ENCODE assay signal across 12 cellular contexts in genomic region chr9:88748566-88749238, GRCh38.
A peak's percentile ranks its signal among the peaks of the same experiment; 100 is the strongest.
DNase-seq lines count a peak whose midpoint lies in the region; ATAC-seq and TF ChIP-seq lines count a peak whose summit lies in the region.
"Had no signal": no experiment of that assay in that cellular context is flagged by ENCODE, and none has a peak within 500 bp of the region (broad histone marks: within the 10 kb centered on the region; RNA-seq: fewer than 3 reads in every experiment).

No MANE protein-coding gene starts in this region.

- intact Hi-C loops in stomach (cut with DNase I; ENCODE audit: low total_unique reads), result no loop called here

- no peak overlapping the region for H3K4me2 ChIP-seq in Karpas-422 (ENCODE audit: low read depth, low read length, poor library complexity, severe bottlenecking)

- no peak overlapping the region for H3K4me3 Mint-ChIP-seq in activated CD8-positive, alpha-beta memory T cell treated with anti-CD3 and anti-CD28 coated beads, Interleukin-2, amount 10 ng/mL, durations not matched to agents 7 days and 5 days
- H3K4me3 Mint-ChIP-seq: activated CD4-positive, alpha-beta T cell treated with anti-CD3 and anti-CD28 coated beads, Interleukin-2, amount 10 ng/mL, durations not matched to agents 7 days and 5 days; activated naive CD4-positive, alpha-beta T cell treated with anti-CD3 and anti-CD28 coated beads, Interleukin-2, amount 50 U/mL, for 24 hours; stimulated activated effector memory CD8-positive, alpha-beta T cell treated with anti-CD3 and anti-CD28 coated beads, Interleukin-12 subunit alpha, Interleukin-12 subunit beta, amount 100 ng/mL, for 72 hours had no signal

- no peaks in the 10 kb centered on the region for H3K4me1 Mint-ChIP-seq in activated CD8-positive, alpha-beta memory T cell treated with anti-CD3 and anti-CD28 coated beads, Interleukin-2, amount 10 ng/mL, durations not matched to agents 7 days and 5 days
- H3K4me1 Mint-ChIP-seq: activated CD4-positive, alpha-beta T cell treated with anti-CD3 and anti-CD28 coated beads, Interleukin-2, amount 10 ng/mL, durations not matched to agents 7 days and 5 days; activated naive CD4-positive, alpha-beta T cell treated with anti-CD3 and anti-CD28 coated beads, Interleukin-2, amount 50 U/mL, for 24 hours; stimulated activated effector memory CD8-positive, alpha-beta T cell treated with anti-CD3 and anti-CD28 coated beads, Interleukin-12 subunit alpha, Interleukin-12 subunit beta, amount 100 ng/mL, for 72 hours had no signal

- H3K27me3 ChIP-seq in stomach (no peaks in the 10 kb centered on the region), Karpas-422 (ENCODE audit: low read length) (no peaks in the 10 kb centered on the region)

- no peaks in the 10 kb centered on the region for H3K9me2 ChIP-seq in Karpas-422 (replicated peaks; ENCODE audit: insufficient read depth, low read length)

- peaks cover 2% of the 10 kb centered on the region for H3K27me3 Mint-ChIP-seq in activated CD8-positive, alpha-beta memory T cell treated with anti-CD3 and anti-CD28 coated beads, Interleukin-2, amount 10 ng/mL, durations not matched to agents 7 days and 5 days

- no peaks in the 10 kb centered on the region for H3K36me3 Mint-ChIP-seq in activated CD8-positive, alpha-beta memory T cell treated with anti-CD3 and anti-CD28 coated beads, Interleukin-2, amount 10 ng/mL, durations not matched to agents 7 days and 5 days
- H3K36me3 Mint-ChIP-seq: activated naive CD4-positive, alpha-beta T cell treated with anti-CD3 and anti-CD28 coated beads, Interleukin-2, amount 50 U/mL, for 24 hours; stimulated activated effector memory CD8-positive, alpha-beta T cell treated with anti-CD3 and anti-CD28 coated beads, Interleukin-12 subunit alpha, Interleukin-12 subunit beta, amount 100 ng/mL, for 72 hours had no signal

- no peaks in the 10 kb centered on the region for H4K20me1 ChIP-seq in Karpas-422 (ENCODE audit: insufficient read depth, low read depth, low read length)

- H3K4me3 ChIP-seq in choroid plexus epithelial cell (ENCODE audit: low read depth, low read length), result no peak overlapping the region
- no peak overlapping the region for H3K4me3 ChIP-seq in stomach
- no peak overlapping the region for H3K4me3 ChIP-seq in Karpas-422 (ENCODE audit: low read length)
- H3K4me3 ChIP-seq: SK-N-MC had no signal

- no peak for TF ChIP-seq POLR2A in stomach (IDR thresholded peaks at IDR 0.05)

- H3K36me3 ChIP-seq in stomach (no peaks in the 10 kb centered on the region), Karpas-422 (ENCODE audit: insufficient read depth, low read length) (no peaks in the 10 kb centered on the region)

- H3K9ac ChIP-seq in Karpas-422 (ENCODE audit: low read length), result no peak overlapping the region

- CTCF ChIA-PET in activated CD8-positive, alpha-beta memory T cell treated with anti-CD3 and anti-CD28 coated beads, Interleukin-2, amount 10 ng/mL, durations not matched to agents 7 days and 5 days (lab: Charles Lee), result no interaction called here

- no peaks in the 10 kb centered on the region for H3K9me3 Mint-ChIP-seq in activated CD8-positive, alpha-beta memory T cell treated with anti-CD3 and anti-CD28 coated beads, Interleukin-2, amount 10 ng/mL, durations not matched to agents 7 days and 5 days (ENCODE audit: low read depth)
- H3K9me3 Mint-ChIP-seq: activated CD4-positive, alpha-beta T cell treated with anti-CD3 and anti-CD28 coated beads, Interleukin-2, amount 10 ng/mL, durations not matched to agents 7 days and 5 days; activated naive CD4-positive, alpha-beta T cell treated with anti-CD3 and anti-CD28 coated beads, Interleukin-2, amount 50 U/mL, for 24 hours; stimulated activated effector memory CD8-positive, alpha-beta T cell treated with anti-CD3 and anti-CD28 coated beads, Interleukin-12 subunit alpha, Interleukin-12 subunit beta, amount 100 ng/mL, for 72 hours had no signal

- no peaks in the 10 kb centered on the region for H3K79me2 ChIP-seq in Karpas-422 (ENCODE audit: low read length)

- H2AFZ ChIP-seq in Karpas-422 (ENCODE audit: low read length), result no peak overlapping the region

- peak; percentile 95 for ATAC-seq in left lobe of liver
- ATAC-seq in activated CD8-positive, alpha-beta memory T cell treated with anti-CD3 and anti-CD28 coated beads, Interleukin-2, amount 10 ng/mL, durations not matched to agents 7 days and 5 days, result no peak
- ATAC-seq: stimulated activated effector memory CD8-positive, alpha-beta T cell treated with anti-CD3 and anti-CD28 coated beads, Interleukin-12 subunit alpha, Interleukin-12 subunit beta, amount 100 ng/mL, for 72 hours had no signal

- peak; percentile 5 for TF ChIP-seq CTCF in choroid plexus epithelial cell (conservative IDR thresholded peaks at IDR 0.05; ENCODE audit: low read depth, low read length)
- no peak for TF ChIP-seq CTCF in stomach (IDR thresholded peaks at IDR 0.05)

- H3K9me3 ChIP-seq in stomach (peaks cover 0 to 6% (median 0%) of the 10 kb centered on the region in 4 donors), Karpas-422 (ENCODE audit: low read length) (no peaks in the 10 kb centered on the region)

- 61 to 87% (median 83%) methylated on average over 5 of the region's 5 CpGs for WGBS in stomach, 5 donors

- H3K4me1 ChIP-seq in stomach, result peaks cover 6 to 37% (median 22%) of the 10 kb centered on the region in 4 donors
- peaks cover 6% of the 10 kb centered on the region; the same call in 1 of the 2 replicates for H3K4me1 ChIP-seq in Karpas-422 (ENCODE audit: low read length)

- H3K27ac ChIP-seq in stomach (peak overlapping the region in 4 of 5 donors; percentile 31 to 71 (median 42)), Karpas-422 (ENCODE audit: low read length) (no peak overlapping the region)
- H3K27ac ChIP-seq: SK-N-MC had no signal

- DNase-seq in ELR (ENCODE audit: low read depth) (peak; percentile 45), choroid plexus epithelial cell (ENCODE audit: low read depth) (peak; percentile 94), left lobe of liver (ENCODE audit: low spot score) (peak; percentile 65), stomach (no peak), germinal center (ENCODE audit: low spot score) (no peak), Karpas-422 (no peak)
- DNase-seq in activated CD8-positive, alpha-beta memory T cell treated with anti-CD3 and anti-CD28 coated beads, Interleukin-2, amount 10 ng/mL, durations not matched to agents 7 days and 5 days, result no peak
- no peak for DNase-seq in activated CD4-positive, CD25-positive, alpha-beta regulatory T cell treated with anti-CD3 and anti-CD28 coated beads, Interleukin-2, amount 50 U/mL, for 72 hours
- DNase-seq: activated CD4-positive, alpha-beta T cell treated with anti-CD3 and anti-CD28 coated beads, Interleukin-2, amount 10 ng/mL, durations not matched to agents 7 days and 5 days had no signal

- TF ChIP-seq EP300 in stomach (IDR thresholded peaks at IDR 0.05), result no peak

- H3K27ac Mint-ChIP-seq in activated CD8-positive, alpha-beta memory T cell treated with anti-CD3 and anti-CD28 coated beads, Interleukin-2, amount 10 ng/mL, durations not matched to agents 7 days and 5 days, result no peak overlapping the region
- H3K27ac Mint-ChIP-seq: activated CD4-positive, alpha-beta T cell treated with anti-CD3 and anti-CD28 coated beads, Interleukin-2, amount 10 ng/mL, durations not matched to agents 7 days and 5 days; activated naive CD4-positive, alpha-beta T cell treated with anti-CD3 and anti-CD28 coated beads, Interleukin-2, amount 50 U/mL, for 24 hours; stimulated activated effector memory CD8-positive, alpha-beta T cell treated with anti-CD3 and anti-CD28 coated beads, Interleukin-12 subunit alpha, Interleukin-12 subunit beta, amount 100 ng/mL, for 72 hours had no signal

Comparison
In these comparisons a context has a peak if more than half of its experiments do, and no peak if none do; other contexts are left out.
1. DNase-seq: peak in ELR (single experiment), choroid plexus epithelial cell (single experiment) and left lobe of liver (single experiment); none in stomach (single experiment), activated CD8-positive, alpha-beta memory T cell treated with anti-CD3 and anti-CD28 coated beads, Interleukin-2, amount 10 ng/mL, durations not matched to agents 7 days and 5 days (single experiment), germinal center (single experiment), Karpas-422 (single experiment) and activated CD4-positive, CD25-positive, alpha-beta regulatory T cell treated with anti-CD3 and anti-CD28 coated beads, Interleukin-2, amount 50 U/mL, for 72 hours (single experiment).